1 cellular context compared by ENCODE assay signal in the genomic region with DNA sequence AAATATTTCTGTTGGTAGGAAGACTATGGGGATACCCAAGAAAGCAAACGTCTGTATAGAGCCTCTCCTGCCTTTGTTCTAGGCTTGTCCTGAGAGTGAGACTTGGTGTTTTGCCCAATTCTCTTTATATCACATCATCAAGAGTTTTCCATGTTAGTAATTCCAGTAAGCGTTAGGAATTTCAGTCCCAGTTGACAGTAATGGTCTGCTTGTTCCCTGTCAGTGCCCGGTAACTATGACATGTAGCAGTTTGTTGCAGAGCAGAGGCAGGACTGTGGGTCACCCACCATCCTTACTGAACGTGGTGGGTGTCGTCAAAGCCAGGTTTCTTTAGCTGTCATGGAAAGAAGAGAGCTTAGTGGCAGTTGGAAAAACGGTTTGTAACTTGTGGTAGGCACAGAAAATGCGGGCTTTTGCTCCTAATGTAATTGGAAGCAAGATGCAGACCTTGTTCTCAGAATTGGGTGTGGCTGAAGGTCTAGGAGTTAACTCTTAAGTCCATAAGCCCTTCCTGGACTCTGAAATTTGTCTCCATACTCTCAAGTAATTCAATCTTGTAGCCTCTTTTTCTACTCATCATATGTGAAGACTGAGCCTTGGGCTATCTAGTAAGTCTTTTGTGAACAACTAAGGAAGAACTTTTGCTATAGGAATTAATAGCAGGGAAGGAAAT.
TF ChIP-seq lines count a peak whose summit lies in the region.

No MANE protein-coding gene starts in this region.

TF ChIP-seq in HepG2, 621 proteins besides CTCF, POLR2A, EP300 and RAD21 (continued from another document):
- TF ChIP-seq, protein P1, sequence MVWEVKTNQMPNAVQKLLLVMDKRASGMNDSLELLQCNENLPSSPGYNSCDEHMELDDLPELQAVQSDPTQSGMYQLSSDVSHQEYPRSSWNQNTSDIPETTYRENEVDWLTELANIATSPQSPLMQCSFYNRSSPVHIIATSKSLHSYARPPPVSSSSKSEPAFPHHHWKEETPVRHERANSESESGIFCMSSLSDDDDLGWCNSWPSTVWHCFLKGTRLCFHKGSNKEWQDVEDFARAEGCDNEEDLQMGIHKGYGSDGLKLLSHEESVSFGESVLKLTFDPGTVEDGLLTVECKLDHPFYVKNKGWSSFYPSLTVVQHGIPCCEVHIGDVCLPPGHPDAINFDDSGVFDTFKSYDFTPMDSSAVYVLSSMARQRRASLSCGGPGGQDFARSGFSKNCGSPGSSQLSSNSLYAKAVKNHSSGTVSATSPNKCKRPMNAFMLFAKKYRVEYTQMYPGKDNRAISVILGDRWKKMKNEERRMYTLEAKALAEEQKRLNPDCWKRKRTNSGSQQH (CRISPR knock-in tag; IDR thresholded peaks at IDR 0.05; ENCODE audit: low read depth) = no peak
